In the genomic region with DNA sequence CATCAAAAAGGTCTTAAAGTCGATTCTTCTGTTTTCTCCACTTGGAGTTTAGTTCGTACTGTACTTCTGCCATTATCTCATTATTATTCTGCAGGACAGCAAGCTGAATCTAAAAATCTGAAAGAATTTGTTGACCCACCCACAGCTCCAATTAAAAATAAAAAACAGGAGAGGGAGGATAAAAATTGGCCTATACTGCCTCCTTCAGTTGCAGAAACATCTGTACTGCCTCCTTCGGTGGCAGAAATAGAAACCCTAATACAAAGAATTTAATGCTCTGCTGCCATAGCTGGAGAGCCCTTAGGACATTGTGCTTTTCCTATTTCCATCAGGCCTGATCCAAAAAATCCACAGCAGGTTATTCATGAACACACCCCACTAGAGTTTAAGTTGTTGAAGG, we compare ENCODE assay signal across 9 cellular contexts.
"Had no signal": no experiment of that assay in that cellular context is flagged by ENCODE, and none has a peak within 500 bp of the region (broad histone marks: within the 10 kb centered on the region; RNA-seq: fewer than 3 reads in every experiment).

No MANE protein-coding gene starts in this region.

- H3K27ac Mint-ChIP-seq: HFFc6, IgD-negative memory B cell had no signal

- DNase-seq: GOT3, HFFc6, KG1 had no signal

- FAIRE-seq: H54, HepG2 had no signal

- H3K27me3 Mint-ChIP-seq: IgD-negative memory B cell had no signal

- ATAC-seq: HCT116, HepG2 had no signal

- H3K4me3 Mint-ChIP-seq: HFFc6 had no signal

- H3K4me3 ChIP-seq: HAP-1 had no signal

- H3K27ac ChIP-seq: HL-60 had no signal

- H3K4me1 ChIP-seq: HAP-1 had no signal
